In the genomic region with DNA sequence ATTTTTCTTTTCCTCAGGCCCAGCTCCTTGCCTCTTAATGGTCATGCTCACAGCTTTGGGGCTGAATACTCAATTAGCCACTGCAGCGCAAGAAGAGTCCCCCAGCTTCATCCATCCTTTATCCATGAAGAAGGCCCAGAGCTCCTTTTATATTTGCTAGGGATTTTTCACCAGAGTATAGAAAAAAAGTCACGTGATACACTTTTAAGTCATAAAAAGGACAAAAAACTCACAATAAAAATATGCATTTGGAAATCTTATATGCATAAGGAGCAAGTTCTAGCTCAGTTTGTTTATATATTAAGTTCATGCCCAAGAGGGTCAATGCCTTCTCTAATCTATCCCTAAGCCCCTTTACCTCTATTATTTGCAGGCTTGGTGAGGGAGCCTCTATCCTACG, we compare ENCODE assay signal across 7 cellular contexts.
"Had no signal": no experiment of that assay in that cellular context is flagged by ENCODE, and none has a peak within 500 bp of the region (broad histone marks: within the 10 kb centered on the region; RNA-seq: fewer than 3 reads in every experiment).

No MANE protein-coding gene starts in this region.

- FAIRE-seq: G401.6, GM12891, GM12892, GM18507, GM19239 had no signal

- DNase-seq: GDM1, GF-D8 had no signal
